Comparison of ENCODE assay signal across 2 cellular contexts in the genomic region with DNA sequence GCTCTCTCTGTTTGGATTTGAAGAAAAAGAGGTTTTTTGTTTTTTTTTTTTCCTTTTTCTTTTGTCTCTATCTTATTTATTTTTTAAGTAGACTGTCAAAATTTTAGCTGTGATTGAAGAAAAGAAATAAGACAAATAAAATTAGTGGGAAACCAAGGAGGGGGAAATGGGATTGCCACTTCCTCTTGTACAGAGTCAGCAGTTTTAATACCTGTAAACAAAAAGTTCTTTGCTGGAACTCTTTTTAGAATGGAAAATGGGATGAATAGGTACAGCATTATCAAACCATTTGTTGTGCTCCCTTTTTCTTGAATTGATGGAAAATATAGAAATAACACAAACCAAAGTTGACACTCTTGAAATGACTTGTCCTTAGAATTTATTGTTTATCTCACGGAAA.
TF ChIP-seq lines count a peak whose summit lies in the region.

No MANE protein-coding gene starts in this region.

TF ChIP-seq in HepG2, 621 proteins besides CTCF, POLR2A, EP300 and RAD21:
- TF ChIP-seq RFX1 (IDR thresholded peaks at IDR 0.05) (no peak), MAFK (conservative IDR thresholded peaks at IDR 0.05 in 1 of 2, IDR thresholded peaks at IDR 0.05 in 1 of 2; ENCODE audit: low read length in 2 of 2) (peak; percentile 47 to 78), MAFF (IDR thresholded peaks at IDR 0.05; ENCODE audit: low read depth, low read length) (peak; percentile 59; the same call in 1 of the 2 replicates)

TF ChIP-seq in GM12878, 131 proteins besides CTCF, POLR2A, EP300 and RAD21:
- peak; percentile 50; the same call in 1 of the 2 replicates for TF ChIP-seq SPI1 (IDR thresholded peaks at IDR 0.05; ENCODE audit: borderline replicate concordance, insufficient read depth, low read depth, low read length)
- TF ChIP-seq NRF1 (conservative IDR thresholded peaks at IDR 0.05; ENCODE audit: low read depth, low read length), result no peak
- TF ChIP-seq FOXK2 (IDR thresholded peaks at IDR 0.05), result no peak
